1 cellular context compared by ENCODE assay signal in the genomic region with DNA sequence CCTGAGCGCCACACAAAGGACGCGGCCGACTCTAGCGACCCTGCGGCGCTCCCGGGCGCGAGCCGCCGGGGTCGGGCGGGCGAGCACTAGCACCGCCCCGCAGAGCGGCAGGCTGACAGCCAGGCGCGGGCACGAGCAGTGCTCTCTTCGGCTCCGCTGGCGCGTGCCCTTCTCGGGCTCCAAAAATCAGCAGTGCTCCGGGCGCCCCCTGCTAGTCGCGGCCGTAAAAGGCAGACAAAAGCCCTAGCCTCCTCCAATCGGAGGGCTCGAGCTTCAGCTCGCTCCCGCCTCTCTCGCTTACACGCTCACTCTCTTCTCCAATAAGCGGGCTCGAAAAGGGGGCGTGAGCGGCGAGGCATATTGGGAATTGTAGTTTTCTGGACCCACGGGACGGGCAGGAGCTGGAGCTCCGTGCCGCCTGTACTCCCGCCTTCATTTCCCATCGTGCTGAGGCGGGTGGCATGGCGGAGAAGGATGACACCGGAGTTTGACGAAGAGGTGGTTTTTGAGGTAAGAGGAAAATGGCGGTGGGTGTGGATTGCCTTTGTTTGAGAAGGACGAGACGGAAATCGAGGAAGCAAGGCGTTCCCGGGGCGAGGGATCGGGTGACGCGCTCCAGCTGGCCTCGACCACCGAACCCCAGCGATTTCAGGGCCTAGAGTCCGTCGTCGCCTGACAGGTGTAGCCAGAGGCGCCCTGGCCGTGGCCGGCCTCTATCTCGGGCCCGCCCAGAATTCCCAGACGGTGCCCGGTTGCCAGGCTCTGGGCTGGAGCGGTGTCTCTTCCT.
TF ChIP-seq lines count a peak whose summit lies in the region.

A gene (minus strand): TSS at position 91 of the 787 bp plus-strand sequence. CDS start 227 bp downstream, outside the sequence.
A gene with protein sequence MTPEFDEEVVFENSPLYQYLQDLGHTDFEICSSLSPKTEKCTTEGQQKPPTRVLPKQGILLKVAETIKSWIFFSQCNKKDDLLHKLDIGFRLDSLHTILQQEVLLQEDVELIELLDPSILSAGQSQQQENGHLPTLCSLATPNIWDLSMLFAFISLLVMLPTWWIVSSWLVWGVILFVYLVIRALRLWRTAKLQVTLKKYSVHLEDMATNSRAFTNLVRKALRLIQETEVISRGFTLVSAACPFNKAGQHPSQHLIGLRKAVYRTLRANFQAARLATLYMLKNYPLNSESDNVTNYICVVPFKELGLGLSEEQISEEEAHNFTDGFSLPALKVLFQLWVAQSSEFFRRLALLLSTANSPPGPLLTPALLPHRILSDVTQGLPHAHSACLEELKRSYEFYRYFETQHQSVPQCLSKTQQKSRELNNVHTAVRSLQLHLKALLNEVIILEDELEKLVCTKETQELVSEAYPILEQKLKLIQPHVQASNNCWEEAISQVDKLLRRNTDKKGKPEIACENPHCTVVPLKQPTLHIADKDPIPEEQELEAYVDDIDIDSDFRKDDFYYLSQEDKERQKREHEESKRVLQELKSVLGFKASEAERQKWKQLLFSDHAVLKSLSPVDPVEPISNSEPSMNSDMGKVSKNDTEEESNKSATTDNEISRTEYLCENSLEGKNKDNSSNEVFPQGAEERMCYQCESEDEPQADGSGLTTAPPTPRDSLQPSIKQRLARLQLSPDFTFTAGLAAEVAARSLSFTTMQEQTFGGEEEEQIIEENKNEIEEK (plus strand): TSS at position 431 of the 787 bp plus-strand sequence. CDS start 44 bp downstream, at position 475.

TF ChIP-seq in K562, 482 proteins besides CTCF, POLR2A, EP300 and RAD21 (continued from another document and continues in another):
- no peak for TF ChIP-seq RBM22 (IDR thresholded peaks at IDR 0.05; ENCODE audit: low read depth, low read length, poor library complexity, severe bottlenecking)
- no peak for TF ChIP-seq SRSF7 (optimal IDR thresholded peaks at IDR 0.05; ENCODE audit: low read depth, low read length)
- TF ChIP-seq TOE1 (IDR thresholded peaks at IDR 0.05; ENCODE audit: borderline replicate concordance) = no peak
- TF ChIP-seq TOE1 (CRISPR knock-in tag; IDR thresholded peaks at IDR 0.05; ENCODE audit: borderline replicate concordance, low read depth) = no peak
- TF ChIP-seq, protein P1, sequence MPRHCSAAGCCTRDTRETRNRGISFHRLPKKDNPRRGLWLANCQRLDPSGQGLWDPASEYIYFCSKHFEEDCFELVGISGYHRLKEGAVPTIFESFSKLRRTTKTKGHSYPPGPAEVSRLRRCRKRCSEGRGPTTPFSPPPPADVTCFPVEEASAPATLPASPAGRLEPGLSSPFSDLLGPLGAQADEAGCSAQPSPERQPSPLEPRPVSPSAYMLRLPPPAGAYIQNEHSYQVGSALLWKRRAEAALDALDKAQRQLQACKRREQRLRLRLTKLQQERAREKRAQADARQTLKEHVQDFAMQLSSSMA (CRISPR knock-in tag; IDR thresholded peaks at IDR 0.05) = no peak
- no peak for TF ChIP-seq NR4A1 (CRISPR knock-in tag; IDR thresholded peaks at IDR 0.05)
- 0 out of 2 replicates have a peak, but pooled peaks have one; percentile 12 for TF ChIP-seq NR4A1 (tag; IDR thresholded peaks at IDR 0.05)
- peak; percentile 38; the same call in 1 of the 2 replicates for TF ChIP-seq MYNN (IDR thresholded peaks at IDR 0.05)
- TF ChIP-seq MYNN (CRISPR knock-in tag; IDR thresholded peaks at IDR 0.05) = no peak
- TF ChIP-seq NCOR1 (IDR thresholded peaks at IDR 0.05) = no peak
- no peak for TF ChIP-seq SREBF1 (IDR thresholded peaks at IDR 0.05; ENCODE audit: borderline replicate concordance, low read depth, low read length)
- TF ChIP-seq, protein P2, sequence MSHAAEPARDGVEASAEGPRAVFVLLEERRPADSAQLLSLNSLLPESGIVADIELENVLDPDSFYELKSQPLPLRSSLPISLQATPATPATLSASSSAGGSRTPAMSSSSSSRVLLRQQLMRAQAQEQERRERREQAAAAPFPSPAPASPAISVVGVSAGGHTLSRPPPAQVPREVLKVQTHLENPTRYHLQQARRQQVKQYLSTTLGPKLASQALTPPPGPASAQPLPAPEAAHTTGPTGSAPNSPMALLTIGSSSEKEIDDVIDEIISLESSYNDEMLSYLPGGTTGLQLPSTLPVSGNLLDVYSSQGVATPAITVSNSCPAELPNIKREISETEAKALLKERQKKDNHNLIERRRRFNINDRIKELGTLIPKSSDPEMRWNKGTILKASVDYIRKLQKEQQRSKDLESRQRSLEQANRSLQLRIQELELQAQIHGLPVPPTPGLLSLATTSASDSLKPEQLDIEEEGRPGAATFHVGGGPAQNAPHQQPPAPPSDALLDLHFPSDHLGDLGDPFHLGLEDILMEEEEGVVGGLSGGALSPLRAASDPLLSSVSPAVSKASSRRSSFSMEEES (CRISPR knock-in tag; IDR thresholded peaks at IDR 0.05) = no peak
- TF ChIP-seq SMAD1 (IDR thresholded peaks at IDR 0.05; ENCODE audit: low read depth, low read length, partially characterized antibody) = no peak
- TF ChIP-seq RBFOX2 (IDR thresholded peaks at IDR 0.05; ENCODE audit: low read depth, low read length) = peak; percentile 92
- no peak for TF ChIP-seq BCOR (IDR thresholded peaks at IDR 0.05)
- TF ChIP-seq, protein P3, sequence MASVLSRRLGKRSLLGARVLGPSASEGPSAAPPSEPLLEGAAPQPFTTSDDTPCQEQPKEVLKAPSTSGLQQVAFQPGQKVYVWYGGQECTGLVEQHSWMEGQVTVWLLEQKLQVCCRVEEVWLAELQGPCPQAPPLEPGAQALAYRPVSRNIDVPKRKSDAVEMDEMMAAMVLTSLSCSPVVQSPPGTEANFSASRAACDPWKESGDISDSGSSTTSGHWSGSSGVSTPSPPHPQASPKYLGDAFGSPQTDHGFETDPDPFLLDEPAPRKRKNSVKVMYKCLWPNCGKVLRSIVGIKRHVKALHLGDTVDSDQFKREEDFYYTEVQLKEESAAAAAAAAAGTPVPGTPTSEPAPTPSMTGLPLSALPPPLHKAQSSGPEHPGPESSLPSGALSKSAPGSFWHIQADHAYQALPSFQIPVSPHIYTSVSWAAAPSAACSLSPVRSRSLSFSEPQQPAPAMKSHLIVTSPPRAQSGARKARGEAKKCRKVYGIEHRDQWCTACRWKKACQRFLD (CRISPR knock-in tag; IDR thresholded peaks at IDR 0.05) = peak; percentile 50; the same call in 1 of the 2 replicates
- TF ChIP-seq ELF4 (CRISPR knock-in tag; IDR thresholded peaks at IDR 0.05) = no peak
- TF ChIP-seq RNF2 (IDR thresholded peaks at IDR 0.05) = peak; percentile 69; the same call in 1 of the 2 replicates
- no peak; the same call in 1 of the 2 replicates for TF ChIP-seq FOSL1 (tag; conservative IDR thresholded peaks at IDR 0.05)
- no peak for TF ChIP-seq SNIP1 (IDR thresholded peaks at IDR 0.05; ENCODE audit: low read depth)
- no peak for TF ChIP-seq PRPF4 (IDR thresholded peaks at IDR 0.05; ENCODE audit: insufficient read depth, low read depth, low read length, poor library complexity, severe bottlenecking)
- TF ChIP-seq ZNF311 (CRISPR knock-in tag; IDR thresholded peaks at IDR 0.05) = no peak
- TF ChIP-seq, protein P4, sequence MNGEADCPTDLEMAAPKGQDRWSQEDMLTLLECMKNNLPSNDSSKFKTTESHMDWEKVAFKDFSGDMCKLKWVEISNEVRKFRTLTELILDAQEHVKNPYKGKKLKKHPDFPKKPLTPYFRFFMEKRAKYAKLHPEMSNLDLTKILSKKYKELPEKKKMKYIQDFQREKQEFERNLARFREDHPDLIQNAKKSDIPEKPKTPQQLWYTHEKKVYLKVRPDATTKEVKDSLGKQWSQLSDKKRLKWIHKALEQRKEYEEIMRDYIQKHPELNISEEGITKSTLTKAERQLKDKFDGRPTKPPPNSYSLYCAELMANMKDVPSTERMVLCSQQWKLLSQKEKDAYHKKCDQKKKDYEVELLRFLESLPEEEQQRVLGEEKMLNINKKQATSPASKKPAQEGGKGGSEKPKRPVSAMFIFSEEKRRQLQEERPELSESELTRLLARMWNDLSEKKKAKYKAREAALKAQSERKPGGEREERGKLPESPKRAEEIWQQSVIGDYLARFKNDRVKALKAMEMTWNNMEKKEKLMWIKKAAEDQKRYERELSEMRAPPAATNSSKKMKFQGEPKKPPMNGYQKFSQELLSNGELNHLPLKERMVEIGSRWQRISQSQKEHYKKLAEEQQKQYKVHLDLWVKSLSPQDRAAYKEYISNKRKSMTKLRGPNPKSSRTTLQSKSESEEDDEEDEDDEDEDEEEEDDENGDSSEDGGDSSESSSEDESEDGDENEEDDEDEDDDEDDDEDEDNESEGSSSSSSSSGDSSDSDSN (IDR thresholded peaks at IDR 0.05; ENCODE audit: borderline replicate concordance in 1 of 2, low read depth in 2 of 2, low read length in 2 of 2) = peak; percentile 81 to 94; a peak in 2 of 4 replicates
- TF ChIP-seq, protein P5, sequence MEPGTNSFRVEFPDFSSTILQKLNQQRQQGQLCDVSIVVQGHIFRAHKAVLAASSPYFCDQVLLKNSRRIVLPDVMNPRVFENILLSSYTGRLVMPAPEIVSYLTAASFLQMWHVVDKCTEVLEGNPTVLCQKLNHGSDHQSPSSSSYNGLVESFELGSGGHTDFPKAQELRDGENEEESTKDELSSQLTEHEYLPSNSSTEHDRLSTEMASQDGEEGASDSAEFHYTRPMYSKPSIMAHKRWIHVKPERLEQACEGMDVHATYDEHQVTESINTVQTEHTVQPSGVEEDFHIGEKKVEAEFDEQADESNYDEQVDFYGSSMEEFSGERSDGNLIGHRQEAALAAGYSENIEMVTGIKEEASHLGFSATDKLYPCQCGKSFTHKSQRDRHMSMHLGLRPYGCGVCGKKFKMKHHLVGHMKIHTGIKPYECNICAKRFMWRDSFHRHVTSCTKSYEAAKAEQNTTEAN (CRISPR knock-in tag; IDR thresholded peaks at IDR 0.05) = no peak; the same call in none of the 2 replicates
- TF ChIP-seq, protein P6, sequence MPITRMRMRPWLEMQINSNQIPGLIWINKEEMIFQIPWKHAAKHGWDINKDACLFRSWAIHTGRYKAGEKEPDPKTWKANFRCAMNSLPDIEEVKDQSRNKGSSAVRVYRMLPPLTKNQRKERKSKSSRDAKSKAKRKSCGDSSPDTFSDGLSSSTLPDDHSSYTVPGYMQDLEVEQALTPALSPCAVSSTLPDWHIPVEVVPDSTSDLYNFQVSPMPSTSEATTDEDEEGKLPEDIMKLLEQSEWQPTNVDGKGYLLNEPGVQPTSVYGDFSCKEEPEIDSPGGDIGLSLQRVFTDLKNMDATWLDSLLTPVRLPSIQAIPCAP (CRISPR knock-in tag; IDR thresholded peaks at IDR 0.05; ENCODE audit: borderline replicate concordance) = no peak
- TF ChIP-seq SREBF2 (CRISPR knock-in tag; IDR thresholded peaks at IDR 0.05) = no peak
- no peak for TF ChIP-seq STAT5B (CRISPR knock-in tag; IDR thresholded peaks at IDR 0.05)
- no peak for TF ChIP-seq ZNF780A (CRISPR knock-in tag; IDR thresholded peaks at IDR 0.05)
- TF ChIP-seq SRSF3 (IDR thresholded peaks at IDR 0.05; ENCODE audit: insufficient read depth, low read length) = no peak
- no peak for TF ChIP-seq ZC3H11A (IDR thresholded peaks at IDR 0.05; ENCODE audit: low read depth, low read length)
- TF ChIP-seq ZNF445 (CRISPR knock-in tag; IDR thresholded peaks at IDR 0.05; ENCODE audit: low read depth) = no peak
- TF ChIP-seq NCOA6 (IDR thresholded peaks at IDR 0.05) = no peak
- no peak for TF ChIP-seq ZNF778 (CRISPR knock-in tag; IDR thresholded peaks at IDR 0.05)
- no peak for TF ChIP-seq NR1H2 (CRISPR knock-in tag; IDR thresholded peaks at IDR 0.05)
- no peak for TF ChIP-seq PYGO2 (tag; IDR thresholded peaks at IDR 0.05)
- TF ChIP-seq ASH1L (IDR thresholded peaks at IDR 0.05; ENCODE audit: borderline replicate concordance, low read depth, partially characterized antibody) = peak; percentile 85
- no peak for TF ChIP-seq ZNF785 (CRISPR knock-in tag; IDR thresholded peaks at IDR 0.05)
- TF ChIP-seq MAZ (CRISPR knock-in tag; conservative IDR thresholded peaks at IDR 0.05 in 1 of 2, IDR thresholded peaks at IDR 0.05 in 1 of 2) = 0 out of 4 replicates have a peak, but pooled peaks of 1 of the 2 experiments have one; percentile 35
- peak; percentile 76 for TF ChIP-seq LCOR (CRISPR knock-in tag; IDR thresholded peaks at IDR 0.05)
- no peak for TF ChIP-seq PPARD (CRISPR knock-in tag; IDR thresholded peaks at IDR 0.05)
- TF ChIP-seq, protein P7, sequence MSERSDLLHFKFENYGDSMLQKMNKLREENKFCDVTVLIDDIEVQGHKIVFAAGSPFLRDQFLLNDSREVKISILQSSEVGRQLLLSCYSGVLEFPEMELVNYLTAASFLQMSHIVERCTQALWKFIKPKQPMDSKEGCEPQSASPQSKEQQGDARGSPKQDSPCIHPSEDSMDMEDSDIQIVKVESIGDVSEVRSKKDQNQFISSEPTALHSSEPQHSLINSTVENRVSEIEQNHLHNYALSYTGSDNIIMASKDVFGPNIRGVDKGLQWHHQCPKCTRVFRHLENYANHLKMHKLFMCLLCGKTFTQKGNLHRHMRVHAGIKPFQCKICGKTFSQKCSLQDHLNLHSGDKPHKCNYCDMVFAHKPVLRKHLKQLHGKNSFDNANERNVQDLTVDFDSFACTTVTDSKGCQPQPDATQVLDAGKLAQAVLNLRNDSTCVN (CRISPR knock-in tag; IDR thresholded peaks at IDR 0.05) = no peak
- TF ChIP-seq, protein P8, sequence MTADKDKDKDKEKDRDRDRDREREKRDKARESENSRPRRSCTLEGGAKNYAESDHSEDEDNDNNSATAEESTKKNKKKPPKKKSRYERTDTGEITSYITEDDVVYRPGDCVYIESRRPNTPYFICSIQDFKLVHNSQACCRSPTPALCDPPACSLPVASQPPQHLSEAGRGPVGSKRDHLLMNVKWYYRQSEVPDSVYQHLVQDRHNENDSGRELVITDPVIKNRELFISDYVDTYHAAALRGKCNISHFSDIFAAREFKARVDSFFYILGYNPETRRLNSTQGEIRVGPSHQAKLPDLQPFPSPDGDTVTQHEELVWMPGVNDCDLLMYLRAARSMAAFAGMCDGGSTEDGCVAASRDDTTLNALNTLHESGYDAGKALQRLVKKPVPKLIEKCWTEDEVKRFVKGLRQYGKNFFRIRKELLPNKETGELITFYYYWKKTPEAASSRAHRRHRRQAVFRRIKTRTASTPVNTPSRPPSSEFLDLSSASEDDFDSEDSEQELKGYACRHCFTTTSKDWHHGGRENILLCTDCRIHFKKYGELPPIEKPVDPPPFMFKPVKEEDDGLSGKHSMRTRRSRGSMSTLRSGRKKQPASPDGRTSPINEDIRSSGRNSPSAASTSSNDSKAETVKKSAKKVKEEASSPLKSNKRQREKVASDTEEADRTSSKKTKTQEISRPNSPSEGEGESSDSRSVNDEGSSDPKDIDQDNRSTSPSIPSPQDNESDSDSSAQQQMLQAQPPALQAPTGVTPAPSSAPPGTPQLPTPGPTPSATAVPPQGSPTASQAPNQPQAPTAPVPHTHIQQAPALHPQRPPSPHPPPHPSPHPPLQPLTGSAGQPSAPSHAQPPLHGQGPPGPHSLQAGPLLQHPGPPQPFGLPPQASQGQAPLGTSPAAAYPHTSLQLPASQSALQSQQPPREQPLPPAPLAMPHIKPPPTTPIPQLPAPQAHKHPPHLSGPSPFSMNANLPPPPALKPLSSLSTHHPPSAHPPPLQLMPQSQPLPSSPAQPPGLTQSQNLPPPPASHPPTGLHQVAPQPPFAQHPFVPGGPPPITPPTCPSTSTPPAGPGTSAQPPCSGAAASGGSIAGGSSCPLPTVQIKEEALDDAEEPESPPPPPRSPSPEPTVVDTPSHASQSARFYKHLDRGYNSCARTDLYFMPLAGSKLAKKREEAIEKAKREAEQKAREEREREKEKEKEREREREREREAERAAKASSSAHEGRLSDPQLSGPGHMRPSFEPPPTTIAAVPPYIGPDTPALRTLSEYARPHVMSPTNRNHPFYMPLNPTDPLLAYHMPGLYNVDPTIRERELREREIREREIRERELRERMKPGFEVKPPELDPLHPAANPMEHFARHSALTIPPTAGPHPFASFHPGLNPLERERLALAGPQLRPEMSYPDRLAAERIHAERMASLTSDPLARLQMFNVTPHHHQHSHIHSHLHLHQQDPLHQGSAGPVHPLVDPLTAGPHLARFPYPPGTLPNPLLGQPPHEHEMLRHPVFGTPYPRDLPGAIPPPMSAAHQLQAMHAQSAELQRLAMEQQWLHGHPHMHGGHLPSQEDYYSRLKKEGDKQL (CRISPR knock-in tag; IDR thresholded peaks at IDR 0.05; ENCODE audit: borderline replicate concordance) = no peak
- no peak; the same call in 1 of the 2 replicates for TF ChIP-seq ZNF175 (CRISPR knock-in tag; IDR thresholded peaks at IDR 0.05; ENCODE audit: low read depth)
